Comparison of ENCODE assay signal across 11 cellular contexts in the genomic region with DNA sequence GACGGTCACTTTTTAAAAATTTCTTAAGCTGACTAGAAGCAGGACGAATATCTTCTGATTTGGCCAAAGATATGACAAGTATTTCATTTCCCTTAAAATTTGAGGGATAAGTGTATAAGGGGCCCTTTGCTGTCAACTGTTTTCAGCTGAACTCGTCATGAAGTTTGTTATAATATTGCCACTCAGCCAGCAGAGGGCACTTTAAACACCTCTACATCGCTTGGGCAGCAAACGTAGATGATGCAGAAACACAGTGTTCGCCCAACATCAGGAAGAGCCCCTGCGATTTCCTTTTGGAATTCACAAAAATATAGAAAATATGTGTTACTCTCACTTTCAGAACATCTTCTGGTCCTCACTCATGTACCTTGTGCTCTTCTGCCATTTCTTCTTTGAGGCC.
DNase-seq lines count a peak whose midpoint lies in the region; ATAC-seq and TF ChIP-seq lines count a peak whose summit lies in the region.
"Had no signal": no experiment of that assay in that cellular context is flagged by ENCODE, and none has a peak within 500 bp of the region (broad histone marks: within the 10 kb centered on the region; RNA-seq: fewer than 3 reads in every experiment).

No MANE protein-coding gene starts in this region.

- H3K9me3 ChIP-seq in NT2/D1 (ENCODE audit: insufficient read depth, low read length): no peaks in the 10 kb centered on the region
- no peaks in the 10 kb centered on the region for H3K9me3 ChIP-seq in effector memory CD4-positive, alpha-beta T cell (ENCODE audit: control insufficient read depth, low read length)
- H3K9me3 ChIP-seq: gastrocnemius medialis had no signal

- ATAC-seq in HG03025 (IDR thresholded peaks at IDR 0.05; ENCODE audit: low FRiP score, unreplicated experiment) (no peak), HG03097 (IDR thresholded peaks at IDR 0.05; ENCODE audit: low FRiP score, unreplicated experiment) (no peak)
- ATAC-seq: gastrocnemius medialis had no signal

- H3K4me3 ChIP-seq in NT2/D1 (ENCODE audit: insufficient read length, low read depth): no peak overlapping the region
- H3K4me3 ChIP-seq in effector memory CD4-positive, alpha-beta T cell (ENCODE audit: insufficient read depth, low read depth, low read length, poor library complexity, severe bottlenecking): no peak overlapping the region
- H3K4me3 ChIP-seq: gastrocnemius medialis had no signal

- H3K36me3 ChIP-seq in NT2/D1 (ENCODE audit: insufficient read depth, insufficient read length, low read length): no peaks in the 10 kb centered on the region
- H3K36me3 ChIP-seq in effector memory CD4-positive, alpha-beta T cell (ENCODE audit: control insufficient read depth, insufficient read depth, low read length): no peaks in the 10 kb centered on the region
- H3K36me3 ChIP-seq: gastrocnemius medialis had no signal

- in situ Hi-C loops in GM13976 (cut with MboI; ENCODE audit: low sequenced_read_pairs, unreplicated experiment): no loop called here

- no peak overlapping the region for H3K4me3 Mint-ChIP-seq in glutamatergic neuron (ENCODE audit: unreplicated experiment)

- no peak overlapping the region for H3K27ac Mint-ChIP-seq in glutamatergic neuron (ENCODE audit: unreplicated experiment)

- no peaks in the 10 kb centered on the region for H3K27me3 ChIP-seq in NT2/D1 (ENCODE audit: insufficient read depth, insufficient read length)
- H3K27me3 ChIP-seq in effector memory CD4-positive, alpha-beta T cell (replicated peaks; ENCODE audit: control insufficient read depth, insufficient read depth, low read length, poor library complexity, severe bottlenecking): no peaks in the 10 kb centered on the region
- H3K27me3 ChIP-seq: gastrocnemius medialis had no signal

- H3K27ac ChIP-seq in effector memory CD4-positive, alpha-beta T cell (ENCODE audit: insufficient read depth, low read length, poor library complexity, severe bottlenecking): no peak overlapping the region
- H3K27ac ChIP-seq: gastrocnemius medialis had no signal

- no peaks in the 10 kb centered on the region for H3K4me1 ChIP-seq in NT2/D1 (ENCODE audit: insufficient read depth, insufficient read length)
- no peaks in the 10 kb centered on the region for H3K4me1 ChIP-seq in effector memory CD4-positive, alpha-beta T cell (ENCODE audit: control insufficient read depth, insufficient read depth, low read length, poor library complexity, severe bottlenecking)
- H3K4me1 ChIP-seq: gastrocnemius medialis had no signal

- DNase-seq in COLO668 (lab: John Stamatoyannopoulos, UW; ENCODE audit: unreplicated experiment) (peak; percentile 0), GM13976 (ENCODE audit: low spot score) (no peak), NT2/D1 (ENCODE audit: low read depth, low spot score) (peak; percentile 3), glutamatergic neuron (peak; percentile 13)
- DNase-seq in effector CD8-positive, alpha-beta T cell (lab: John Stamatoyannopoulos, UW): no peak
- DNase-seq in effector memory CD4-positive, alpha-beta T cell: no peak
- DNase-seq: gastrocnemius medialis, MV-4-11, small intestine had no signal

- no peak overlapping the region for H3K9ac ChIP-seq in NT2/D1 (ENCODE audit: insufficient read length, low read depth)

- peaks cover 1% of the 10 kb centered on the region for H3K27me3 Mint-ChIP-seq in glutamatergic neuron (ENCODE audit: unreplicated experiment)

- H3K4me1 Mint-ChIP-seq in glutamatergic neuron (ENCODE audit: low read depth, unreplicated experiment): no peaks in the 10 kb centered on the region

- peak; percentile 13 for TF ChIP-seq CTCF in GM13976 (IDR thresholded peaks at IDR 0.05; ENCODE audit: borderline replicate concordance, control extremely low read depth, extremely low read depth, insufficient read depth, missing control alignments)
- TF ChIP-seq CTCF in glutamatergic neuron (IDR thresholded peaks at IDR 0.05; ENCODE audit: partially characterized antibody, unreplicated experiment): peak; percentile 18

- no peaks in the 10 kb centered on the region for H3K36me3 Mint-ChIP-seq in glutamatergic neuron (ENCODE audit: unreplicated experiment)

- no peaks in the 10 kb centered on the region for H3K9me3 Mint-ChIP-seq in glutamatergic neuron (ENCODE audit: unreplicated experiment)

Comparison
In these comparisons a context has a peak if more than half of its experiments do, and no peak if none do; other contexts are left out.
1. DNase-seq: peak in COLO668 (single experiment), NT2/D1 (single experiment) and glutamatergic neuron (single experiment); none in GM13976 (single experiment), effector CD8-positive, alpha-beta T cell (single experiment) and effector memory CD4-positive, alpha-beta T cell (0 of 3).